1 cellular context compared by ENCODE assay signal in the genomic region with DNA sequence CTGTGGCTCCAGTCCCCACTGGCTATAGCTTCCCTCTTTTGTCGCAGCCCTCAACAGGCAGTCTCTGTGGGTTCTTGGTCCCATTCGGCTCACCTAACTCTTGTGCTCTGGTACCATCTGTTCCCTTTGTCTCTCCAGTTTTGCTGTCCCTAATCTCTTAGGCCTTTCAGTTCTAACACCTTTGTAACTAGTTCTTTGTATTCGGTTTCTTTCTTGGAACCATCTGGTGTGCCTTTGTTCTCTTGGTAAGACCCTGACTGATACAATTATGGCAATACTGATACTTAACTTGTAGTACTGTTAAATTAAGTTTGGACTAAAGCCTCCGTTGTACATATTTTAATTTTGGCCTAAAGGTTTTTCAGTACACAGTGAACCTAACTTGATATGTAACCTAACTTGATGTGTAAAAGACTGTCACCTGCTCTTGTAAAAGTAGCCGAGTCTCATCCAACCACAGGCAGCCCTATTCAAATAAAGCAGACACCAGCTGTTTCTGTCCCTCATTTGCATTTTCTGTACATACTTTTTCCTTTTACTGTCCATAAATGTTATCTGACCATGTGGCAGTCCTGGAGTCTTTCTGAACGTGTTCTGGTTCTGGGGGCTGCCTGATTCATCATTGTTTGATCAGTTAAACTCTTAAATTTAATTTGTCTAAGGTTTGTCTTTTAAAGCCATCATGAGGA.
TF ChIP-seq lines count a peak whose summit lies in the region.

No MANE protein-coding gene starts in this region.

TF ChIP-seq in SK-N-SH treated with all-trans-retinoic acid at 6 μM for 48 hours, 23 proteins besides CTCF, POLR2A, EP300 and RAD21 (continued from another document):
- TF ChIP-seq, protein P1, sequence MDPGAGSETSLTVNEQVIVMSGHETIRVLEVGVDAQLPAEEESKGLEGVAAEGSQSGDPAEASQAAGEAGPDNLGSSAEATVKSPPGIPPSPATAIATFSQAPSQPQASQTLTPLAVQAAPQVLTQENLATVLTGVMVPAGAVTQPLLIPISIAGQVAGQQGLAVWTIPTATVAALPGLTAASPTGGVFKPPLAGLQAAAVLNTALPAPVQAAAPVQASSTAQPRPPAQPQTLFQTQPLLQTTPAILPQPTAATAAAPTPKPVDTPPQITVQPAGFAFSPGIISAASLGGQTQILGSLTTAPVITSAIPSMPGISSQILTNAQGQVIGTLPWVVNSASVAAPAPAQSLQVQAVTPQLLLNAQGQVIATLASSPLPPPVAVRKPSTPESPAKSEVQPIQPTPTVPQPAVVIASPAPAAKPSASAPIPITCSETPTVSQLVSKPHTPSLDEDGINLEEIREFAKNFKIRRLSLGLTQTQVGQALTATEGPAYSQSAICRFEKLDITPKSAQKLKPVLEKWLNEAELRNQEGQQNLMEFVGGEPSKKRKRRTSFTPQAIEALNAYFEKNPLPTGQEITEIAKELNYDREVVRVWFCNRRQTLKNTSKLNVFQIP (CRISPR knock-in tag; IDR thresholded peaks at IDR 0.05; ENCODE audit: borderline replicate concordance, low read depth), result no peak
- TF ChIP-seq, protein P2, sequence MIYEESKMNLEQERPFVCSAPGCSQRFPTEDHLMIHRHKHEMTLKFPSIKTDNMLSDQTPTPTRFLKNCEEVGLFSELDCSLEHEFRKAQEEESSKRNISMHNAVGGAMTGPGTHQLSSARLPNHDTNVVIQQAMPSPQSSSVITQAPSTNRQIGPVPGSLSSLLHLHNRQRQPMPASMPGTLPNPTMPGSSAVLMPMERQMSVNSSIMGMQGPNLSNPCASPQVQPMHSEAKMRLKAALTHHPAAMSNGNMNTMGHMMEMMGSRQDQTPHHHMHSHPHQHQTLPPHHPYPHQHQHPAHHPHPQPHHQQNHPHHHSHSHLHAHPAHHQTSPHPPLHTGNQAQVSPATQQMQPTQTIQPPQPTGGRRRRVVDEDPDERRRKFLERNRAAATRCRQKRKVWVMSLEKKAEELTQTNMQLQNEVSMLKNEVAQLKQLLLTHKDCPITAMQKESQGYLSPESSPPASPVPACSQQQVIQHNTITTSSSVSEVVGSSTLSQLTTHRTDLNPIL (CRISPR knock-in tag; IDR thresholded peaks at IDR 0.05; ENCODE audit: low read depth), result no peak
- TF ChIP-seq, protein P3, sequence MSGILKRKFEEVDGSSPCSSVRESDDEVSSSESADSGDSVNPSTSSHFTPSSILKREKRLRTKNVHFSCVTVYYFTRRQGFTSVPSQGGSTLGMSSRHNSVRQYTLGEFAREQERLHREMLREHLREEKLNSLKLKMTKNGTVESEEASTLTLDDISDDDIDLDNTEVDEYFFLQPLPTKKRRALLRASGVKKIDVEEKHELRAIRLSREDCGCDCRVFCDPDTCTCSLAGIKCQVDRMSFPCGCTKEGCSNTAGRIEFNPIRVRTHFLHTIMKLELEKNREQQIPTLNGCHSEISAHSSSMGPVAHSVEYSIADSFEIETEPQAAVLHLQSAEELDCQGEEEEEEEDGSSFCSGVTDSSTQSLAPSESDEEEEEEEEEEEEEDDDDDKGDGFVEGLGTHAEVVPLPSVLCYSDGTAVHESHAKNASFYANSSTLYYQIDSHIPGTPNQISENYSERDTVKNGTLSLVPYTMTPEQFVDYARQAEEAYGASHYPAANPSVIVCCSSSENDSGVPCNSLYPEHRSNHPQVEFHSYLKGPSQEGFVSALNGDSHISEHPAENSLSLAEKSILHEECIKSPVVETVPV (CRISPR knock-in tag; IDR thresholded peaks at IDR 0.05), result no peak
- TF ChIP-seq ZNF8 (CRISPR knock-in tag; IDR thresholded peaks at IDR 0.05), result no peak
